ENCODE assay signal across 8 cellular contexts in genomic region chr7:44847920-44848634, GRCh38. TPM values are rescaled to one million over a fixed set of nuclear protein-coding genes. Genes with fewer than 3 reads are reported as not detected.
DNase-seq lines count a peak whose midpoint lies in the region; TF ChIP-seq lines count a peak whose summit lies in the region.

TSS of gene H2AZ2 (minus strand) at chr7:44848087. CDS start at chr7:44847971, 116 bp downstream.

- peak within 1 kb of the TSS; percentile 50 for H2AFZ ChIP-seq in MM.1S (ENCODE audit: low read length)

- H3K27me3 Mint-ChIP-seq in nephron (ENCODE audit: low read depth): no peaks in the 10 kb centered on the region
- no peaks in the 10 kb centered on the region for H3K27me3 Mint-ChIP-seq in stimulated activated naive CD8-positive, alpha-beta T cell treated with anti-CD3 and anti-CD28 coated beads, Interleukin-15, Interleukin-2, amounts not matched to agents 100 ng/mL and 50 ng/mL, for 24 hours

- peaks cover 46% of the 10 kb centered on the region for H3K79me2 ChIP-seq in MM.1S (ENCODE audit: low read length)

- no peaks in the 10 kb centered on the region for H3K4me1 ChIP-seq in ES-I3 (ENCODE audit: insufficient read depth, low read length)
- H3K4me1 ChIP-seq in HAP-1: peaks cover 21% of the 10 kb centered on the region
- H3K4me1 ChIP-seq in MM.1S (ENCODE audit: low read length): 0 out of 2 replicates have a peak, but pooled peaks cover 6% of the 10 kb centered on the region

- H3K4me3 ChIP-seq in HAP-1 (peak within 1 kb of the TSS; percentile 67), MM.1S (ENCODE audit: low read length) (peak within 1 kb of the TSS; percentile 96), fibroblast of the aortic adventitia (ENCODE audit: low read depth, low read length) (peak within 1 kb of the TSS; percentile 84)

- H4K20me1 ChIP-seq in MM.1S (ENCODE audit: insufficient read depth, low read length): peaks cover 29% of the 10 kb centered on the region; the same call in 1 of the 2 replicates

- DNase-seq in HAP-1 (ENCODE audit: low spot score in 2 of 2) (peak; percentile 99 to 100), MM.1S (peak; percentile 100), SIG-M5 (lab: John Stamatoyannopoulos, UW) (peak; percentile 92), activated gamma-delta T cell (lab: John Stamatoyannopoulos, UW) (peak; percentile 98), fibroblast of the aortic adventitia (ENCODE audit: low read depth) (peak; percentile 100)

- no peaks in the 10 kb centered on the region for H3K36me3 ChIP-seq in ES-I3 (ENCODE audit: insufficient read depth, low read length)
- H3K36me3 ChIP-seq in HAP-1 (replicated peaks): no peaks in the 10 kb centered on the region
- no peaks in the 10 kb centered on the region for H3K36me3 ChIP-seq in MM.1S (replicated peaks; ENCODE audit: insufficient read depth, low read length)

- peaks cover 25% of the 10 kb centered on the region for H3F3A ChIP-seq in MM.1S (ENCODE audit: insufficient read depth, low read length)

- H3K27ac ChIP-seq in MM.1S (ENCODE audit: low read length): peak within 1 kb of the TSS; percentile 88

- H3K9me3 Mint-ChIP-seq in nephron: no peaks in the 10 kb centered on the region
- no peaks in the 10 kb centered on the region for H3K9me3 Mint-ChIP-seq in stimulated activated naive CD8-positive, alpha-beta T cell treated with anti-CD3 and anti-CD28 coated beads, Interleukin-15, Interleukin-2, amounts not matched to agents 100 ng/mL and 50 ng/mL, for 24 hours

- in situ Hi-C loops in HAP-1 (cut with MboI; ENCODE audit: low sequenced_read_pairs): loop anchor here (25.0 kb wide), 1 partner anchor 264 kb away; the partner anchor contains the start of gene TBRG4

- peak within 1 kb of the TSS; percentile 91 for H3K9ac ChIP-seq in ES-I3 (ENCODE audit: low read depth, low read length)
- peak within 1 kb of the TSS; percentile 92 for H3K9ac ChIP-seq in MM.1S (ENCODE audit: low read length)

- peaks cover 24% of the 10 kb centered on the region for H3K4me1 Mint-ChIP-seq in nephron
- peaks cover 51% of the 10 kb centered on the region for H3K4me1 Mint-ChIP-seq in stimulated activated naive CD8-positive, alpha-beta T cell treated with anti-CD3 and anti-CD28 coated beads, Interleukin-15, Interleukin-2, amounts not matched to agents 100 ng/mL and 50 ng/mL, for 24 hours (ENCODE audit: low read depth)

- no peaks in the 10 kb centered on the region for H3K36me3 Mint-ChIP-seq in nephron (ENCODE audit: low read depth)
- H3K36me3 Mint-ChIP-seq in stimulated activated naive CD8-positive, alpha-beta T cell treated with anti-CD3 and anti-CD28 coated beads, Interleukin-15, Interleukin-2, amounts not matched to agents 100 ng/mL and 50 ng/mL, for 24 hours (ENCODE audit: low read depth): no peaks in the 10 kb centered on the region

- H3K9me3 ChIP-seq in ES-I3 (ENCODE audit: control insufficient read depth, insufficient read depth, low read length) (no peaks in the 10 kb centered on the region), HAP-1 (no peaks in the 10 kb centered on the region), MM.1S (replicated peaks; ENCODE audit: insufficient read depth, low read length) (no peaks in the 10 kb centered on the region)

- no peaks in the 10 kb centered on the region for H3K27me3 ChIP-seq in HAP-1 (ENCODE audit: low read depth)
- no peaks in the 10 kb centered on the region for H3K27me3 ChIP-seq in MM.1S (replicated peaks; ENCODE audit: insufficient read depth, low read length)

- TF ChIP-seq CTCF in MM.1S (IDR thresholded peaks at IDR 0.05; ENCODE audit: low read length) (no peak), fibroblast of the aortic adventitia (IDR thresholded peaks at IDR 0.05; ENCODE audit: insufficient read depth, low read length) (no peak), nephron (IDR thresholded peaks at IDR 0.05; ENCODE audit: unreplicated experiment in 3 of 3) (peak in 2 of 3 experiments; percentile 15 to 23)

- H3K27ac Mint-ChIP-seq in nephron: peak within 1 kb of the TSS; percentile 85 to 99 (median 98)
- H3K27ac Mint-ChIP-seq in stimulated activated naive CD8-positive, alpha-beta T cell treated with anti-CD3 and anti-CD28 coated beads, Interleukin-15, Interleukin-2, amounts not matched to agents 100 ng/mL and 50 ng/mL, for 24 hours: peak within 1 kb of the TSS; percentile 98

- peak within 1 kb of the TSS; percentile 71 for H3K4me2 ChIP-seq in MM.1S (ENCODE audit: low read depth, low read length)

- no peaks in the 10 kb centered on the region for H3K9me2 ChIP-seq in MM.1S (replicated peaks; ENCODE audit: insufficient read depth, low read length)

- peak within 1 kb of the TSS; percentile 94 to 98 (median 97) for H3K4me3 Mint-ChIP-seq in nephron
- peak within 1 kb of the TSS; percentile 99 for H3K4me3 Mint-ChIP-seq in stimulated activated naive CD8-positive, alpha-beta T cell treated with anti-CD3 and anti-CD28 coated beads, Interleukin-15, Interleukin-2, amounts not matched to agents 100 ng/mL and 50 ng/mL, for 24 hours

RNA-seq across cellular contexts. Expression of gene H2AZ2, which starts in this region (rescaled TPM):
- 69.1 and 122 TPM in 2 replicates for total RNA-seq in fibroblast of the aortic adventitia (ENCODE audit: low replicate concordance)

Comparison
In these comparisons a context has a peak if more than half of its experiments do, and no peak if none do; other contexts are left out.
1. Peak in every context shown above with its lines: DNase-seq, H3K4me3 ChIP-seq and H3K27ac ChIP-seq.
2. CTCF ChIP-seq: peak in nephron (2 of 3); none in MM.1S (single experiment) and fibroblast of the aortic adventitia (single experiment).